In the genomic region with DNA sequence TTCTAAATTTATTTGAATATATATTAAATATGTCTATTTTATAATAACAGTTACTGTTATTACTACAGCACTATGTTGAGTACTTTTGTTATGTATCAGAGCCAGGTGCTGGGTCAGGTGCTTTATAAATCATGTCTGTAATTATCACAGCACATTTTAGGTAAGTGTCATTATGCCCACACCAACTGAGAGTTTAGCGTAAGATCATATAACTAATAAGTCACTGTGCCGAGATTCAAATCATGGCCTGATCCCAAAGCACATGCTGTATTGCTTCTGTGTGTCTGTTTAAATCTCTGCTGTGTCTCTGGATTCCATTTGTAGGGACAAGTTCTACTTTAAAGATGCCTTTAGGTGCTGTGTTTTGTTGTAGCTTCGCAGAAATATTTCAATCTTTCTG, we compare ENCODE assay signal across 15 cellular contexts. TPM values are rescaled to one million over a fixed set of nuclear protein-coding genes. Genes with fewer than 3 reads are reported as not detected.
A peak's percentile ranks its signal among the peaks of the same experiment; 100 is the strongest.
DNase-seq lines count a peak whose midpoint lies in the region; ATAC-seq and TF ChIP-seq lines count a peak whose summit lies in the region.
"Had no signal": no experiment of that assay in that cellular context is flagged by ENCODE, and none has a peak within 500 bp of the region (broad histone marks: within the 10 kb centered on the region; RNA-seq: fewer than 3 reads in every experiment).

No MANE protein-coding gene starts in this region.

- H3K27me3 ChIP-seq in BE2C (no peaks in the 10 kb centered on the region), mammary epithelial cell (ENCODE audit: insufficient read depth, low read length) (no peaks in the 10 kb centered on the region), Peyer's patch (no peaks in the 10 kb centered on the region)

- H4K20me1 ChIP-seq in mammary epithelial cell (ENCODE audit: insufficient read depth, low read length): no peaks in the 10 kb centered on the region

- ATAC-seq in HG03025 (IDR thresholded peaks at IDR 0.05; ENCODE audit: low FRiP score, unreplicated experiment) (no peak), sciatic nerve (no peak)
- ATAC-seq: stimulated activated naive CD8-positive, alpha-beta T cell treated with anti-CD3 and anti-CD28 coated beads, Interleukin-15, Interleukin-2, amounts not matched to agents 100 U/mL and 50 U/mL, for 24 hours had no signal

- H3K4me2 ChIP-seq in mammary epithelial cell (ENCODE audit: insufficient read depth, low read depth, low read length): peak overlapping the region; percentile 86

- peak overlapping the region; percentile 0; the same call in 1 of the 2 replicates for H3K4me3 ChIP-seq in BE2C (ENCODE audit: low read depth, low read length)
- H3K4me3 ChIP-seq in mammary epithelial cell (replicated peaks in 1 of 3; ENCODE audit: insufficient read depth in 1 of 3, low read depth in 2 of 3, low read length in 3 of 3): peak overlapping the region; percentile 74 to 97 (median 94)
- peak overlapping the region in 1 of 4 donors; percentile 78 for H3K4me3 ChIP-seq in Peyer's patch
- H3K4me3 ChIP-seq: lung had no signal

- H3K4me3 Mint-ChIP-seq in nephron: peak overlapping the region; percentile 37 to 71 (median 60)

- H3K9me3 ChIP-seq in BE2C: no peaks in the 10 kb centered on the region
- H3K9me3 ChIP-seq in mammary epithelial cell (replicated peaks; ENCODE audit: insufficient read depth, low read length): no peaks in the 10 kb centered on the region
- H3K9me3 ChIP-seq in Peyer's patch: no peaks in the 10 kb centered on the region

- peak overlapping the region; percentile 50 for H3K9ac ChIP-seq in mammary epithelial cell (ENCODE audit: insufficient read depth, low read length)

- no peaks in the 10 kb centered on the region for H3K9me3 Mint-ChIP-seq in nephron

- no peak overlapping the region for H2AFZ ChIP-seq in mammary epithelial cell (ENCODE audit: low read depth, low read length)

- peaks cover 71% of the 10 kb centered on the region for H3K79me2 ChIP-seq in mammary epithelial cell (ENCODE audit: insufficient read depth, low read length)

- H3K36me3 ChIP-seq in BE2C (no peaks in the 10 kb centered on the region), mammary epithelial cell (ENCODE audit: insufficient read depth, low read length) (peaks cover 4% of the 10 kb centered on the region), Peyer's patch (no peaks in the 10 kb centered on the region)

- WGBS in mammary epithelial cell (ENCODE audit: low coverage, missing lambda C conversion rate): 91% methylated on average over 3 of the region's 3 CpGs

- no peaks in the 10 kb centered on the region for H3K36me3 Mint-ChIP-seq in nephron (ENCODE audit: low read depth)

- in situ Hi-C loops in mammary epithelial cell (cut with MboI; ENCODE audit: low sequenced_read_pairs in 2 of 2): no loop called here

- BruUV-seq in mammary epithelial cell (replicated peaks; lab: Mats Ljungman, UMichigan): no TSS peak

- peaks cover 29% of the 10 kb centered on the region for H3K4me1 Mint-ChIP-seq in nephron

- dilution Hi-C loops in mammary epithelial cell (cut with HindIII; ENCODE audit: low sequenced_read_pairs): no loop called here

- TF ChIP-seq CTCF in BE2C (IDR thresholded peaks at IDR 0.05; ENCODE audit: low read depth, low read length): no peak
- no peak for TF ChIP-seq CTCF in mammary epithelial cell (conservative IDR thresholded peaks at IDR 0.05 in 1 of 2, IDR thresholded peaks at IDR 0.05 in 1 of 2; ENCODE audit: extremely low read depth in 1 of 2, insufficient read depth in 1 of 2, low read depth in 1 of 2, low read length in 2 of 2)
- no peak for TF ChIP-seq CTCF in nephron (IDR thresholded peaks at IDR 0.05; ENCODE audit: unreplicated experiment in 3 of 3)
- TF ChIP-seq CTCF in Peyer's patch (IDR thresholded peaks at IDR 0.05): no peak

- no peak overlapping the region for H3K27ac Mint-ChIP-seq in nephron

- peaks cover 3% of the 10 kb centered on the region for H3K4me1 ChIP-seq in BE2C
- H3K4me1 ChIP-seq in mammary epithelial cell (ENCODE audit: insufficient read depth, low read length): peaks cover 31% of the 10 kb centered on the region
- peaks cover 0 to 7% (median 1%) of the 10 kb centered on the region in 4 donors for H3K4me1 ChIP-seq in Peyer's patch

- DNase-seq in BE2C (no peak), NCI-H1417 treated with DMSO at 0.1 percent for 48 hours (lab: John Stamatoyannopoulos, UW) (peak; percentile 55), mammary epithelial cell (no peak), cortex of kidney (lab: John Stamatoyannopoulos, UW) (no peak), Peyer's patch (no peak), sciatic nerve (ENCODE audit: low spot score) (no peak)
- DNase-seq: activated T-cell treated with anti-CD3 and anti-CD28 coated beads for 4 hours; foreskin melanocyte; NCI-H526; stimulated activated naive CD8-positive, alpha-beta T cell treated with anti-CD3 and anti-CD28 coated beads, Interleukin-15, Interleukin-2, amounts not matched to agents 100 U/mL and 50 U/mL, for 24 hours; T-helper 9 cell had no signal

- CTCF ChIA-PET in mammary epithelial cell (lab: Charles Lee; ENCODE audit: low non-redundant PET): interaction anchor here (0.6 kb wide), 1 partner anchor 132 kb away, joined by 4 read pairs; no protein-coding TSS in a partner anchor

- no peak for TF ChIP-seq POLR2A in Peyer's patch (IDR thresholded peaks at IDR 0.05)

- intact Hi-C loops in mammary epithelial cell (cut with micrococcal nuclease): loop anchor here (5.0 kb wide), 1 partner anchor 186 kb away; a partner anchor contains a TSS
- intact Hi-C loops in sciatic nerve (cut with DNase I): no loop called here

- peak overlapping the region; percentile 81 for H3K27ac ChIP-seq in mammary epithelial cell (ENCODE audit: insufficient read depth, low read depth, low read length)
- no peak overlapping the region for H3K27ac ChIP-seq in Peyer's patch

- peaks cover 5% of the 10 kb centered on the region for H3K27me3 Mint-ChIP-seq in nephron (ENCODE audit: low read depth)

RNA-seq across cellular contexts. Expression of a gene that starts 1.9 kb away (rescaled TPM):
- 6.5 TPM for polyA plus RNA-seq in BE2C (2012; ENCODE audit: insufficient read depth, insufficient read length, low read depth)
- total RNA-seq in mammary epithelial cell (10 to 100 TPM; 56.7 to 59.4 TPM), Peyer's patch (10 to 100 TPM; 23.1 to 24.9 (median 23.9) TPM), sciatic nerve (22.1 TPM)
- 37.8 TPM for polyA plus RNA-seq in mammary epithelial cell
- polyA minus RNA-seq in mammary epithelial cell: 103 TPM

RNA-seq across cellular contexts. Expression of a gene that starts 21.8 kb away (rescaled TPM):
- polyA plus RNA-seq in BE2C (2012; ENCODE audit: insufficient read depth, insufficient read length, low read depth): not detected
- total RNA-seq in mammary epithelial cell: 1 to 10 TPM in 1 of 2 donors, under 1 TPM in 1; 0.67 to 2.6 TPM
- 0.69 TPM for polyA plus RNA-seq in mammary epithelial cell
- polyA minus RNA-seq in mammary epithelial cell: not detected
- total RNA-seq in Peyer's patch: not detected
- 1.3 TPM for total RNA-seq in sciatic nerve
- total RNA-seq: cardiac septum had no signal
